8 cellular contexts compared by ENCODE assay signal in genomic region chr22:42270178-42270511, GRCh38. TPM values are rescaled to one million over a fixed set of nuclear protein-coding genes. Genes with fewer than 3 reads are reported as not detected.
A peak's percentile ranks its signal among the peaks of the same experiment; 100 is the strongest.
DNase-seq lines count a peak whose midpoint lies in the region; ATAC-seq and TF ChIP-seq lines count a peak whose summit lies in the region.

No MANE protein-coding gene starts in this region.

- H3K27me3 ChIP-seq in SJCRH30, result no peaks in the 10 kb centered on the region
- H3K27me3 ChIP-seq in dorsolateral prefrontal cortex, result no peaks in the 10 kb centered on the region

- no peaks in the 10 kb centered on the region for H3K9me3 Mint-ChIP-seq in mesothelial cell of epicardium

- H3K36me3 Mint-ChIP-seq in mesothelial cell of epicardium, result no peaks in the 10 kb centered on the region

- H3K4me3 Mint-ChIP-seq in mesothelial cell of epicardium, result peak overlapping the region; percentile 94

- no peaks in the 10 kb centered on the region for H3K9me3 ChIP-seq in SJCRH30 (replicated peaks)

- H3K27ac ChIP-seq in SJCRH30, result peak overlapping the region; percentile 63
- H3K27ac ChIP-seq in dorsolateral prefrontal cortex, result peak overlapping the region in 51 of 59 donors; percentile 29 to 92 (median 71)
- H3K27ac ChIP-seq in urinary bladder (ENCODE audit: low read depth), result peak overlapping the region; percentile 90

- intact Hi-C loops in dorsolateral prefrontal cortex (cut with DNase I), result loop anchor here in 1 of 2 donors (2.0 to 5.0 kb wide), 2 partner anchors 55 to 72 kb away; no protein-coding TSS in a partner anchor

- peak; percentile 52 for ATAC-seq in HG02885 (IDR thresholded peaks at IDR 0.05; ENCODE audit: poor library complexity, unreplicated experiment)

- 2% methylated on average over 37 of the region's 37 CpGs for WGBS in urinary bladder

- DNase-seq in NCI-H345 (lab: John Stamatoyannopoulos, UW) (peak; percentile 52), NCI-H345 treated with DMSO at 0.1 percent for 48 hours (lab: John Stamatoyannopoulos, UW; ENCODE audit: unreplicated experiment) (no peak), SJCRH30 (peak in 1 of 2 experiments; percentile 21), dorsolateral prefrontal cortex (no peak), mesothelial cell of epicardium (ENCODE audit: low spot score in 2 of 2, unreplicated experiment in 2 of 2) (no peak), GM19240 (ENCODE audit: insufficient read length, low spot score) (no peak)

- H3K4me3 ChIP-seq in SJCRH30, result peak overlapping the region; percentile 99
- H3K4me3 ChIP-seq in dorsolateral prefrontal cortex, result peak overlapping the region; percentile 66 to 99 (median 95)
- H3K4me3 ChIP-seq in urinary bladder (ENCODE audit: low read depth, low read length), result peak overlapping the region; percentile 99

- no peaks in the 10 kb centered on the region for H3K36me3 ChIP-seq in SJCRH30
- H3K36me3 ChIP-seq in urinary bladder (ENCODE audit: insufficient read depth), result no peaks in the 10 kb centered on the region

- 0 out of 2 replicates have a peak, but pooled peaks cover 4% of the 10 kb centered on the region for H3K4me1 ChIP-seq in SJCRH30
- H3K4me1 ChIP-seq in urinary bladder (ENCODE audit: insufficient read depth), result peaks cover 2% of the 10 kb centered on the region

- no peak overlapping the region for H3K27ac Mint-ChIP-seq in mesothelial cell of epicardium

- H3K27me3 Mint-ChIP-seq in mesothelial cell of epicardium (ENCODE audit: low read depth), result no peaks in the 10 kb centered on the region

- H3K4me1 Mint-ChIP-seq in mesothelial cell of epicardium, result peaks cover 24% of the 10 kb centered on the region

- TF ChIP-seq CTCF in dorsolateral prefrontal cortex (IDR thresholded peaks at IDR 0.05 in 54 of 56, conservative IDR thresholded peaks at IDR 0.05 in 2 of 56; ENCODE audit: low read depth in 1 of 56, partially characterized antibody in 56 of 56) (no peak), mesothelial cell of epicardium (IDR thresholded peaks at IDR 0.05; ENCODE audit: unreplicated experiment) (no peak)

RNA-seq across cellular contexts. Expression of gene TCF20, which starts 0.3 kb away (rescaled TPM):
- total RNA-seq in SJCRH30 (2014; rRNA removed; shearing (Covaris generic)), result 34.6 and 36.5 TPM in 2 replicates
- 10 to 100 TPM; 46.9 to 80.5 (median 64.3) TPM for total RNA-seq in dorsolateral prefrontal cortex
- total RNA-seq in mesothelial cell of epicardium, result 77.4 to 82.2 TPM (median 80.7 TPM) in 3 replicates
- 19.5 TPM for total RNA-seq in urinary bladder
- polyA plus RNA-seq in urinary bladder, result 14.0 TPM
